In the genomic region with DNA sequence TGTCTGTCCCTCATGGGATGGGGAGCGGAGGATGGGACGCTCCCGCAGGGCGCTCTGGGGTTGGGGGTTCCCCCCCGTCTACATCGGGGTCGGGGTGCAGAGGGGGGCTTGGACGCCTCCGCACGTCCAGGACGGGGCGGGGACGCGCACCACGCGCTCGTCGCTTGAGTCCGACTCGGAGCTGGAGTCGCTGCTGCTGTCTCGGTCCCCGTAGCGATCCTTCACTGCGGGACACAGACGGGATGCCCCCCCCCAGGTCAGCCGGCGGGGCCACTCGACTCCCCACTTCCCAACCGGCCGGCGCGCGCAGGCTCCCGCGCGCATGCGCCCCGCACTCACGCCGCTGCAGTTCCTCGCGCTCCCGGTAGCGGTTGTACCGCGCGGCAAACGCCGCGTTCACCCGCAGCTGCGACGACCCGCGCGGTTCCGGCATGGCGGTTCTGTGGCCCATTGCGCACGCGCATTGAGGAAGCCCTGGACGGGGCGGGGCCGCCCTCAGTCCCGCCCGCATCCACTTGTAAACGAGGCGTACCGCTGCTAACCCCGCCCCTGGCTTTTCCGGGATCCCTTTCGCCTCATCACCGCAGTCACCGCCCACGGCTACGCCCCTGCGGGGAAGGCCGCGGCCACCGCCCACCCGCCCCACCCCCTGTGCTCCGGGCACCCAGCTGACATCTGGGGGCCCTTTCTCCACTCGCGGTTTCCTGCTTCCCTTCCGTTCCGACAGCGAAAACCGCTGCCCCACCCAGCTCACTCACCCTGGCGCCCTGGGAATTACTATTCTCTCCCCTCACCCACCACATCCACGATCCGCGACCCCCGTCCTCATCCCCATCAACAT, we compare ENCODE assay signal across 8 cellular contexts. TPM values are rescaled to one million over a fixed set of nuclear protein-coding genes. Genes with fewer than 3 reads are reported as not detected.
A peak's percentile ranks its signal among the peaks of the same experiment; 100 is the strongest.
DNase-seq lines count a peak whose midpoint lies in the region; ATAC-seq and TF ChIP-seq lines count a peak whose summit lies in the region.

A gene (minus strand): TSS at position 444 of the 841 bp plus-strand sequence. CDS start 11 bp downstream, at position 433.

- POLR2A ChIA-PET in RWPE1 (lab: Yijun Ruan, JAX; ENCODE audit: low non-redundant PET), result interaction anchor here (0.7 to 0.8 kb wide), 2 partner anchors 30 to 66 kb away, joined by 3 to 9 read pairs; no protein-coding TSS in a partner anchor

- H3K27me3 Mint-ChIP-seq in activated T-helper 17 cell treated with anti-CD3 and anti-CD28 coated beads, Interleukin-2, amount 50 U/mL, for 72 hours, result no peaks in the 10 kb centered on the region
- H3K27me3 Mint-ChIP-seq in natural killer cell treated with Interleukin-12 subunit alpha and Interleukin-12 subunit beta and Interleukin-15 and Interleukin-18, amount 100 ng/mL, for 72 hours, result no peaks in the 10 kb centered on the region

- TF ChIP-seq CTCF in RWPE1 (conservative IDR thresholded peaks at IDR 0.05; ENCODE audit: low read depth), result no peak

- peaks cover 67% of the 10 kb centered on the region for H3K36me3 Mint-ChIP-seq in activated T-helper 17 cell treated with anti-CD3 and anti-CD28 coated beads, Interleukin-2, amount 50 U/mL, for 72 hours (ENCODE audit: low read depth)
- no peaks in the 10 kb centered on the region for H3K36me3 Mint-ChIP-seq in natural killer cell treated with Interleukin-12 subunit alpha and Interleukin-12 subunit beta and Interleukin-15 and Interleukin-18, amount 100 ng/mL, for 72 hours

- peak; percentile 98 for DNase-seq in EL
- DNase-seq in GOT3 (lab: John Stamatoyannopoulos, UW), result peak; percentile 95
- peak; percentile 99 for DNase-seq in LoVo (ENCODE audit: low spot score)
- DNase-seq in RWPE1 (ENCODE audit: low spot score), result peak; percentile 100
- peak; percentile 96 for DNase-seq in fibroblast of peridontal ligament (ENCODE audit: extremely low read depth)
- DNase-seq in natural killer cell treated with Interleukin-12 subunit alpha and Interleukin-12 subunit beta and Interleukin-15 and Interleukin-18, amount 100 ng/mL, for 72 hours (ENCODE audit: low spot score), result peak; percentile 100
- peak; percentile 96 for DNase-seq in stimulated activated naive CD4-positive, alpha-beta T cell treated with Interleukin-2 at 50 U/mL for 16 hours (lab: John Stamatoyannopoulos, UW)

- H3K4me1 Mint-ChIP-seq in activated T-helper 17 cell treated with anti-CD3 and anti-CD28 coated beads, Interleukin-2, amount 50 U/mL, for 72 hours, result peaks cover 23% of the 10 kb centered on the region
- H3K4me1 Mint-ChIP-seq in natural killer cell treated with Interleukin-12 subunit alpha and Interleukin-12 subunit beta and Interleukin-15 and Interleukin-18, amount 100 ng/mL, for 72 hours (ENCODE audit: low read depth in 2 of 2), result peaks cover 47 to 50% of the 10 kb centered on the region in 2 donors

- CTCF ChIA-PET in RWPE1 (lab: Yijun Ruan, JAX), result interaction anchor here (0.6 to 0.8 kb wide), 2 partner anchors 23 to 148 kb away, joined by 3 read pairs; no protein-coding TSS in a partner anchor

- H3K4me3 Mint-ChIP-seq in activated T-helper 17 cell treated with anti-CD3 and anti-CD28 coated beads, Interleukin-2, amount 50 U/mL, for 72 hours, result peak within 1 kb of the TSS; percentile 98
- peak within 1 kb of the TSS; percentile 93 for H3K4me3 Mint-ChIP-seq in natural killer cell treated with Interleukin-12 subunit alpha and Interleukin-12 subunit beta and Interleukin-15 and Interleukin-18, amount 100 ng/mL, for 72 hours

- no peaks in the 10 kb centered on the region for H3K9me3 Mint-ChIP-seq in activated T-helper 17 cell treated with anti-CD3 and anti-CD28 coated beads, Interleukin-2, amount 50 U/mL, for 72 hours
- H3K9me3 Mint-ChIP-seq in natural killer cell treated with Interleukin-12 subunit alpha and Interleukin-12 subunit beta and Interleukin-15 and Interleukin-18, amount 100 ng/mL, for 72 hours, result no peaks in the 10 kb centered on the region

- peak within 1 kb of the TSS; percentile 95 for H3K27ac Mint-ChIP-seq in activated T-helper 17 cell treated with anti-CD3 and anti-CD28 coated beads, Interleukin-2, amount 50 U/mL, for 72 hours
- H3K27ac Mint-ChIP-seq in natural killer cell treated with Interleukin-12 subunit alpha and Interleukin-12 subunit beta and Interleukin-15 and Interleukin-18, amount 100 ng/mL, for 72 hours, result peak within 1 kb of the TSS; percentile 96 to 100

- ATAC-seq in activated T-helper 17 cell treated with anti-CD3 and anti-CD28 coated beads, Interleukin-2, amount 50 U/mL, for 72 hours (replicated peaks), result peak; percentile 57
- peak; percentile 78 to 82 for ATAC-seq in natural killer cell treated with Interleukin-12 subunit alpha and Interleukin-12 subunit beta and Interleukin-15 and Interleukin-18, amount 100 ng/mL, for 72 hours

- H3K27ac ChIP-seq in RWPE1, result peak within 1 kb of the TSS; percentile 89

RNA-seq across cellular contexts. Expression of the gene that starts here (rescaled TPM):
- 10 to 100 TPM; 43.3 to 52.5 TPM for total RNA-seq in activated T-helper 17 cell treated with anti-CD3 and anti-CD28 coated beads, Interleukin-2, amount 50 U/mL, for 72 hours
- total RNA-seq in natural killer cell treated with Interleukin-12 subunit alpha and Interleukin-12 subunit beta and Interleukin-15 and Interleukin-18, amount 100 ng/mL, for 72 hours, result 10 to 100 TPM; 50.9 to 89.6 TPM

Comparison
In these comparisons a context has a peak if more than half of its experiments do, and no peak if none do; other contexts are left out.
1. Peak in every context shown above with its lines: DNase-seq, ATAC-seq and H3K27ac ChIP-seq.